Comparison of ENCODE assay signal across 17 cellular contexts in genomic region chr22:33324228-33324627, GRCh38.
DNase-seq lines count a peak whose midpoint lies in the region; ATAC-seq and TF ChIP-seq lines count a peak whose summit lies in the region.
"Had no signal": no experiment of that assay in that cellular context is flagged by ENCODE, and none has a peak within 500 bp of the region (broad histone marks: within the 10 kb centered on the region; RNA-seq: fewer than 3 reads in every experiment).

No MANE protein-coding gene starts in this region.

- H3K27ac ChIP-seq in BLaER1: peak overlapping the region; percentile 62
- no peak overlapping the region for H3K27ac ChIP-seq in Karpas-422 (ENCODE audit: low read length)
- H3K27ac ChIP-seq in mesenchymal stem cell (ENCODE audit: low read length, poor library complexity, severe bottlenecking): no peak overlapping the region
- no peak overlapping the region for H3K27ac ChIP-seq in neural progenitor cell
- H3K27ac ChIP-seq: HL-60 had no signal

- H3K36me3 Mint-ChIP-seq in effector memory CD8-positive, alpha-beta T cell (ENCODE audit: insufficient read depth): peaks cover 3% of the 10 kb centered on the region
- peaks cover 6% of the 10 kb centered on the region for H3K36me3 Mint-ChIP-seq in neural progenitor cell
- H3K36me3 Mint-ChIP-seq: CD8-positive, alpha-beta T cell had no signal

- no peak overlapping the region for H4K91ac ChIP-seq in mesenchymal stem cell (ENCODE audit: low read length)

- no peak overlapping the region for H2BK15ac ChIP-seq in mesenchymal stem cell (ENCODE audit: low read depth, poor library complexity, severe bottlenecking)

- H3K4ac ChIP-seq in mesenchymal stem cell (ENCODE audit: low read depth in 1 of 2, low read length in 2 of 2): no peak overlapping the region

- no peaks in the 10 kb centered on the region for H3K4me1 Mint-ChIP-seq in effector memory CD8-positive, alpha-beta T cell (ENCODE audit: low read depth in 2 of 2)
- peaks cover 10% of the 10 kb centered on the region for H3K4me1 Mint-ChIP-seq in neural progenitor cell
- H3K4me1 Mint-ChIP-seq: GM23338 had no signal

- H4K8ac ChIP-seq in mesenchymal stem cell (ENCODE audit: low read length): no peak overlapping the region

- no peak overlapping the region for H3K27ac Mint-ChIP-seq in effector memory CD8-positive, alpha-beta T cell
- H3K27ac Mint-ChIP-seq in neural progenitor cell: no peak overlapping the region
- H3K27ac Mint-ChIP-seq: CD8-positive, alpha-beta T cell; GM23338 had no signal

- no peak overlapping the region for H3K18ac ChIP-seq in mesenchymal stem cell (ENCODE audit: low read depth in 1 of 2, low read length in 2 of 2)

- H3K9me2 ChIP-seq in Karpas-422 (replicated peaks; ENCODE audit: insufficient read depth, low read length): no peaks in the 10 kb centered on the region

- H3K4me1 ChIP-seq in BLaER1 (peaks cover 62% of the 10 kb centered on the region), Karpas-422 (ENCODE audit: low read length) (peaks cover 19% of the 10 kb centered on the region), mesenchymal stem cell (ENCODE audit: control insufficient read depth, insufficient read depth, low read depth, low read length) (peaks cover 15% of the 10 kb centered on the region), neural progenitor cell (no peaks in the 10 kb centered on the region)

- H3K14ac ChIP-seq in mesenchymal stem cell (ENCODE audit: low read length in 2 of 2): no peak overlapping the region

- H3K4me3 ChIP-seq in BLaER1 (no peak overlapping the region), Karpas-422 (ENCODE audit: low read length) (no peak overlapping the region), mesenchymal stem cell (ENCODE audit: insufficient read depth in 1 of 2, low read depth in 1 of 2, low read length in 2 of 2) (no peak overlapping the region), neural progenitor cell (no peak overlapping the region)
- H3K4me3 ChIP-seq: GM23338 had no signal

- H3F3A ChIP-seq in neural progenitor cell (ENCODE audit: low read depth): no peaks in the 10 kb centered on the region

- H3K79me1 ChIP-seq in mesenchymal stem cell (replicated peaks; ENCODE audit: low read length, poor library complexity, severe bottlenecking): no peaks in the 10 kb centered on the region

- H3K9me3 ChIP-seq in BLaER1 (no peaks in the 10 kb centered on the region), Karpas-422 (ENCODE audit: low read length) (no peaks in the 10 kb centered on the region), mesenchymal stem cell (ENCODE audit: control insufficient read depth, low read length) (no peaks in the 10 kb centered on the region), neural progenitor cell (ENCODE audit: low read depth) (no peaks in the 10 kb centered on the region)

- H2BK12ac ChIP-seq in mesenchymal stem cell (ENCODE audit: low read length in 2 of 2): no peak overlapping the region

- ATAC-seq in effector memory CD8-positive, alpha-beta T cell (replicated peaks): no peak
- ATAC-seq: CD8-positive, alpha-beta T cell; GM23338 had no signal

- H3K27me3 Mint-ChIP-seq in effector memory CD8-positive, alpha-beta T cell: no peaks in the 10 kb centered on the region
- no peaks in the 10 kb centered on the region for H3K27me3 Mint-ChIP-seq in neural progenitor cell (ENCODE audit: insufficient read depth, low read depth)

- peak; percentile 49 for DNase-seq in Karpas-422
- DNase-seq in left kidney (ENCODE audit: low read depth, low spot score): peak; percentile 21
- no peak for DNase-seq in mesenchymal stem cell
- no peak for DNase-seq in effector memory CD8-positive, alpha-beta T cell
- no peak for DNase-seq in neural progenitor cell (ENCODE audit: low spot score)
- no peak for DNase-seq in activated CD4-positive, CD25-positive, alpha-beta regulatory T cell treated with anti-CD3 and anti-CD28 coated beads, Interleukin-2, amount 50 U/mL, for 72 hours
- DNase-seq in NCI-H510A (lab: John Stamatoyannopoulos, UW): no peak
- DNase-seq: ACHN; Calu3; CD8-positive, alpha-beta T cell; DMS79 treated with DMSO at 0.1 percent for 48 hours; GF-D8; HCEC 1CT; IMR-90 had no signal

- no peak overlapping the region for H3K4me3 Mint-ChIP-seq in effector memory CD8-positive, alpha-beta T cell
- H3K4me3 Mint-ChIP-seq in neural progenitor cell: no peak overlapping the region
- H3K4me3 Mint-ChIP-seq: CD8-positive, alpha-beta T cell; GM23338 had no signal

- no peak overlapping the region for H2BK5ac ChIP-seq in mesenchymal stem cell (ENCODE audit: low read depth, low read length, poor library complexity, severe bottlenecking)

- no peak overlapping the region for H2BK120ac ChIP-seq in mesenchymal stem cell (ENCODE audit: low read depth, low read length)

- WGBS in mesenchymal stem cell: 91% methylated on average over 2 of the region's 2 CpGs

- TF ChIP-seq CTCF in neural progenitor cell (IDR thresholded peaks at IDR 0.05): no peak

- H3K23ac ChIP-seq in mesenchymal stem cell (ENCODE audit: low read length in 2 of 2): no peak overlapping the region

- no peaks in the 10 kb centered on the region for H3K79me2 ChIP-seq in Karpas-422 (ENCODE audit: low read length)
- no peaks in the 10 kb centered on the region for H3K79me2 ChIP-seq in neural progenitor cell (ENCODE audit: low read depth)

- H3K27me3 ChIP-seq in BLaER1 (no peaks in the 10 kb centered on the region), Karpas-422 (ENCODE audit: low read length) (no peaks in the 10 kb centered on the region), mesenchymal stem cell (ENCODE audit: control insufficient read depth in 1 of 2, insufficient read depth in 1 of 2, low read length in 2 of 2) (no peaks in the 10 kb centered on the region), neural progenitor cell (no peaks in the 10 kb centered on the region)

- H3K9me3 Mint-ChIP-seq in effector memory CD8-positive, alpha-beta T cell: peaks cover 0 to 4% of the 10 kb centered on the region in 2 donors
- H3K9me3 Mint-ChIP-seq in neural progenitor cell: no peaks in the 10 kb centered on the region
- H3K9me3 Mint-ChIP-seq: GM23338 had no signal

- H3K36me3 ChIP-seq in BLaER1 (0 out of 2 replicates have a peak, but pooled peaks cover 8% of the 10 kb centered on the region), Karpas-422 (ENCODE audit: insufficient read depth, low read length) (no peaks in the 10 kb centered on the region), mesenchymal stem cell (ENCODE audit: control insufficient read depth in 1 of 2, insufficient read depth in 2 of 2, low read depth in 1 of 2, low read length in 2 of 2) (peaks cover 0 to 20% of the 10 kb centered on the region in 2 experiments), neural progenitor cell (no peaks in the 10 kb centered on the region)

- H2AFZ ChIP-seq in Karpas-422 (ENCODE audit: low read length): no peak overlapping the region
- H2AFZ ChIP-seq in mesenchymal stem cell (ENCODE audit: low read depth, low read length): no peak overlapping the region
- H2AFZ ChIP-seq in neural progenitor cell (replicated peaks): no peak overlapping the region
- H2AFZ ChIP-seq: GM23338 had no signal

- peak overlapping the region; percentile 12 for H2AK5ac ChIP-seq in mesenchymal stem cell (ENCODE audit: low read length, severe bottlenecking)

- H3K9ac ChIP-seq in BLaER1 (0 out of 2 replicates have a peak overlapping the region, but pooled peaks have one; percentile 52), Karpas-422 (ENCODE audit: low read length) (no peak overlapping the region), mesenchymal stem cell (ENCODE audit: low read length) (no peak overlapping the region), neural progenitor cell (no peak overlapping the region)

- H4K20me1 ChIP-seq in BLaER1 (no peaks in the 10 kb centered on the region), Karpas-422 (ENCODE audit: insufficient read depth, low read depth, low read length) (no peaks in the 10 kb centered on the region), neural progenitor cell (ENCODE audit: low read depth) (no peaks in the 10 kb centered on the region)

- H3K4me2 ChIP-seq in BLaER1 (peak overlapping the region; percentile 79), Karpas-422 (ENCODE audit: low read depth, low read length, poor library complexity, severe bottlenecking) (no peak overlapping the region), mesenchymal stem cell (ENCODE audit: low read length, poor library complexity, severe bottlenecking) (no peak overlapping the region), neural progenitor cell (no peak overlapping the region)
- H3K4me2 ChIP-seq: GM23338 had no signal

Comparison
In these comparisons a context has a peak if more than half of its experiments do, and no peak if none do; other contexts are left out.
1. DNase-seq: peak in Karpas-422 (single experiment) and left kidney (single experiment); none in mesenchymal stem cell (single experiment), effector memory CD8-positive, alpha-beta T cell (0 of 3), neural progenitor cell (single experiment), activated CD4-positive, CD25-positive, alpha-beta regulatory T cell treated with anti-CD3 and anti-CD28 coated beads, Interleukin-2, amount 50 U/mL, for 72 hours (single experiment) and NCI-H510A (single experiment).